9 cellular contexts compared by ENCODE assay signal in the genomic region with DNA sequence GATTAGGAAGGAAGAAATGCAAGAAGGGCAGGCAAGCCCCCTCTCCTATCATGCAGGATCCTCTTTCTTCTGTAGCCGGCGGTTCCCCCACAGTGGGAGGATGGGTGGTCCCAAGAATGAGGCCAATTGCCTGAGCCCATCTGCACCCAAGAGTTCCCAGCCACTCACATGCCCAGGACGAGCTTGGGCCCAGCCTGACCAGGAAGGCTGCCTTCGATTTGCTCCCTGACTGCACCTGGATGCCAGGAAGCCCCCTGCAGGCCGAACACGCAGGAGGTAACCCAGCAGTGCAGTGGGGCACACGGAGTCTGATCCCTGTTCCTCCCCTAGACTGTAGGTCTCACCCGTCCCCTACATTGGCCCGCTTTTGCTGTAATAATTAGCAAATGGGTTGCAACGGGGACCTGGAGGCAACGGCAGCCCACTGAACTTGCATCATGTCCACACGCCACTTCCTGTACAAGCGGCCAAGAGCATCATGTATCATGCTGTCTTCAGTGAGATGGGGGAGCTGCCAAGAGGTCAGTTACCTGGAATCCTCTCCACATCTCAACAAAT.
DNase-seq lines count a peak whose midpoint lies in the region; ATAC-seq and TF ChIP-seq lines count a peak whose summit lies in the region.
"Had no signal": no experiment of that assay in that cellular context is flagged by ENCODE, and none has a peak within 500 bp of the region (broad histone marks: within the 10 kb centered on the region; RNA-seq: fewer than 3 reads in every experiment).

No MANE protein-coding gene starts in this region.

- H3K9me3 ChIP-seq in adipocyte (ENCODE audit: control insufficient read depth, low read length) (no peaks in the 10 kb centered on the region), upper lobe of right lung (no peaks in the 10 kb centered on the region)

- peak overlapping the region; percentile 80 for H3K9ac ChIP-seq in adipocyte (ENCODE audit: low read length)

- TF ChIP-seq CTCF in upper lobe of right lung (IDR thresholded peaks at IDR 0.05), result no peak

- no peak overlapping the region for H3K27ac ChIP-seq in upper lobe of right lung

- H3K4me1 ChIP-seq in adipocyte (ENCODE audit: control insufficient read depth, insufficient read depth, low read length) (peaks cover 4% of the 10 kb centered on the region), upper lobe of right lung (peaks cover 9% of the 10 kb centered on the region)

- DNase-seq in activated effector memory CD4-positive, alpha-beta T cell treated with anti-CD3 and anti-CD28 coated beads, Interleukin-2, amount 50 U/mL, for 16 hours, result peak; percentile 53
- no peak for DNase-seq in activated effector memory CD4-positive, alpha-beta T cell treated with Interleukin-2 at 50 U/mL for 16 hours
- DNase-seq in adipocyte (ENCODE audit: low read depth), result no peak
- DNase-seq in left kidney (ENCODE audit: low read depth, low spot score), result peak; percentile 61
- peak; percentile 62 for DNase-seq in upper lobe of right lung
- no peak for DNase-seq in hippocampal formation (lab: John Stamatoyannopoulos, UW)
- no peak for DNase-seq in AG20443 (ENCODE audit: low spot score)
- DNase-seq: activated CD4-positive, alpha-beta T cell treated with anti-CD3 and anti-CD28 coated beads for 4 hours had no signal

- no peak overlapping the region for H3K4me3 ChIP-seq in adipocyte (ENCODE audit: low read length)
- H3K4me3 ChIP-seq in upper lobe of right lung, result no peak overlapping the region

- ATAC-seq in upper lobe of right lung (peak; percentile 2), GM19351 (IDR thresholded peaks at IDR 0.05; ENCODE audit: unreplicated experiment) (no peak)

- H3K27me3 ChIP-seq in adipocyte (replicated peaks; ENCODE audit: control insufficient read depth, insufficient read depth, low read length) (no peaks in the 10 kb centered on the region), upper lobe of right lung (no peaks in the 10 kb centered on the region)

- H3K36me3 ChIP-seq in adipocyte (ENCODE audit: control insufficient read depth, insufficient read depth, low read length, severe bottlenecking), result peaks cover 22% of the 10 kb centered on the region
- peaks cover 24% of the 10 kb centered on the region for H3K36me3 ChIP-seq in upper lobe of right lung

- intact Hi-C loops in upper lobe of right lung (cut with DNase I), result no loop called here

Comparison
In these comparisons a context has a peak if more than half of its experiments do, and no peak if none do; other contexts are left out.
1. DNase-seq: peak in activated effector memory CD4-positive, alpha-beta T cell treated with anti-CD3 and anti-CD28 coated beads, Interleukin-2, amount 50 U/mL, for 16 hours (single experiment), left kidney (single experiment) and upper lobe of right lung (single experiment); none in activated effector memory CD4-positive, alpha-beta T cell treated with Interleukin-2 at 50 U/mL for 16 hours (single experiment), adipocyte (single experiment), hippocampal formation (0 of 2) and AG20443 (single experiment).